In genomic region chr2:36393738-36394256, GRCh38 we compare ENCODE assay signal across 2 cellular contexts.
TF ChIP-seq lines count a peak whose summit lies in the region.

No MANE protein-coding gene starts in this region.

TF ChIP-seq in WTC11, 78 proteins besides CTCF, POLR2A, EP300 and RAD21 (continued from another document):
- TF ChIP-seq ZNF425 (CRISPR knock-in tag; conservative IDR thresholded peaks at IDR 0.05), result no peak
- no peak for TF ChIP-seq NR1H2 (CRISPR knock-in tag; IDR thresholded peaks at IDR 0.05)
- no peak for TF ChIP-seq USF2 (CRISPR knock-in tag; IDR thresholded peaks at IDR 0.05)
- TF ChIP-seq TEAD1 (CRISPR knock-in tag; IDR thresholded peaks at IDR 0.05), result no peak
- no peak for TF ChIP-seq FOXK1 (CRISPR knock-in tag; IDR thresholded peaks at IDR 0.05)
- no peak for TF ChIP-seq MYBL2 (CRISPR knock-in tag; IDR thresholded peaks at IDR 0.05)
- TF ChIP-seq PRDM15 (CRISPR knock-in tag; IDR thresholded peaks at IDR 0.05), result no peak
- no peak for TF ChIP-seq ZNF121 (CRISPR knock-in tag; IDR thresholded peaks at IDR 0.05)
- TF ChIP-seq IRF1 (CRISPR knock-in tag; IDR thresholded peaks at IDR 0.05), result no peak
- no peak for TF ChIP-seq ZBTB43 (CRISPR knock-in tag; IDR thresholded peaks at IDR 0.05)
- TF ChIP-seq NFE2L1 (CRISPR knock-in tag; IDR thresholded peaks at IDR 0.05), result no peak
- no peak for TF ChIP-seq USF1 (CRISPR knock-in tag; IDR thresholded peaks at IDR 0.05)
- TF ChIP-seq ESRRA (CRISPR knock-in tag; IDR thresholded peaks at IDR 0.05; ENCODE audit: borderline replicate concordance), result no peak
- TF ChIP-seq JUN (CRISPR knock-in tag; IDR thresholded peaks at IDR 0.05), result no peak
- TF ChIP-seq NR3C1 (CRISPR knock-in tag; conservative IDR thresholded peaks at IDR 0.05; ENCODE audit: low read depth), result no peak
- TF ChIP-seq MXD4 (CRISPR knock-in tag; IDR thresholded peaks at IDR 0.05; ENCODE audit: borderline replicate concordance), result no peak
- no peak for TF ChIP-seq SMAD3 (CRISPR knock-in tag; IDR thresholded peaks at IDR 0.05; ENCODE audit: borderline replicate concordance)
- no peak for TF ChIP-seq ATF1 (CRISPR knock-in tag; IDR thresholded peaks at IDR 0.05)
TF ChIP-seq in WTC11: peak in this region for 0.

TF ChIP-seq in neural cell, 6 proteins besides CTCF, POLR2A, EP300 and RAD21 (continued from another document):
- no peak for TF ChIP-seq MXI1 (conservative IDR thresholded peaks at IDR 0.05; ENCODE audit: poor library complexity, severe bottlenecking)
